ENCODE assay signal across 9 cellular contexts in genomic region chr6:87472525-87473418, GRCh38.
A peak's percentile ranks its signal among the peaks of the same experiment; 100 is the strongest.
DNase-seq lines count a peak whose midpoint lies in the region; ATAC-seq, FAIRE-seq and TF ChIP-seq lines count a peak whose summit lies in the region.
"Had no signal": no experiment of that assay in that cellular context is flagged by ENCODE, and none has a peak within 500 bp of the region (broad histone marks: within the 10 kb centered on the region; RNA-seq: fewer than 3 reads in every experiment).

Gene SLC35A1, plus strand, starts transcription at chr6:87472974. Its CDS starts 30 bp downstream, at chr6:87473004.

- DNase-seq in AG09319 (ENCODE audit: extremely low read depth, low read depth) (peak; percentile 32), NCI-H226 (peak; percentile 70)
- peak; percentile 69 to 73 (median 72) for DNase-seq in activated CD4-positive, CD25-positive, alpha-beta regulatory T cell (lab: John Stamatoyannopoulos, UW)
- peak; percentile 81 for DNase-seq in central memory CD4-positive, alpha-beta T cell
- DNase-seq in stimulated activated CD4-positive, alpha-beta T cell treated with anti-CD3 and anti-CD28 coated beads, Interleukin-12 subunit alpha, Interleukin-12 subunit beta, amount 100 ng/mL, for 24 hours (ENCODE audit: low read depth in 2 of 2) = peak; percentile 74 to 79

- ATAC-seq in GM19023 (IDR thresholded peaks at IDR 0.05; ENCODE audit: unreplicated experiment) = peak; percentile 96
- peak; percentile 95 for ATAC-seq in HG03196 (IDR thresholded peaks at IDR 0.05; ENCODE audit: unreplicated experiment)

- no peak; the same call in 1 of the 2 replicates for TF ChIP-seq CTCF in AG09319 (IDR thresholded peaks at IDR 0.05; ENCODE audit: low read depth, low read length)

- peak; percentile 43 for FAIRE-seq in islet of Langerhans (lab: Jason Lieb, UNC)
- FAIRE-seq: TTC549 had no signal

Comparison
In these comparisons a context has a peak if more than half of its experiments do, and no peak if none do; other contexts are left out.
1. Peak in every context shown above with its lines: DNase-seq and ATAC-seq.